1 cellular context compared by ENCODE assay signal in the genomic region with DNA sequence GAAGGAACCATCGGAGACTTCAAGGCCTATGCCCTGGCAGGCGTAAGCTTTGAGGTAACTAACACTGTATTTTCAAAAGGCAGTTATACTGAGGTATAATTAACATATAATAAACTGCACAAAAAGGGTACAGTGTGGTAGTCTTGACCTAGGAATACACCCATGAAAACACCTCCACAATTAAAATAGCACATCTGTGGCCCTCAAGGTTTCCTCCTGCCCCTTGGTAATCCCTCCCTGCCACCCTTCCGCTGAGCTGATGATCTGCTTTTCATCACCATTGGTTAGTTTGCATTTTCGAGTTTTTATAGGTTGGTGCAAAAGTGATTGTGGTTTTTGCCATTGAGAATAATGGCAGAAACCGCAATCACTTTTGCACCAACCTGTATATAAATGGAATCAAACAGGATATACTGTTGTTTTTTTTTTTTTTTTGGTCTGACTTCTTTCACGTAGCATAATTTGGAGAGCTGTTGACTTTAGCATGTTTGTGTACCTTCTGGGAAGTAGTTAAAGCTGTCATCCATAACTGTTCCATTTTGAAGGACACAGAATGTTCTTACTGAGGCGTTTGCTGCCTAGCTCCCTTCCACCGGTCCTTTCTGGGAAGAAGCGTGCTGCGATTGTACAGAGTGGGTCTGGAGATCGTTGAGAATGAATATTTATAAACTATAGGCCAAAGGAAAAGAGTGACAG. TPM values are rescaled to one million over a fixed set of nuclear protein-coding genes. Genes with fewer than 3 reads are reported as not detected.
"Had no signal": no experiment of that assay in that cellular context is flagged by ENCODE, and none has a peak within 500 bp of the region (broad histone marks: within the 10 kb centered on the region; RNA-seq: fewer than 3 reads in every experiment).

No MANE protein-coding gene starts in this region.

RNA-seq across cellular contexts. Expression of gene ABCC6, which starts 52.2 kb away (rescaled TPM):
- total RNA-seq: GM23248 had no signal
